In genomic region chr22:32874330-32874729, GRCh38 we compare ENCODE assay signal across 16 cellular contexts.
DNase-seq lines count a peak whose midpoint lies in the region; ATAC-seq and TF ChIP-seq lines count a peak whose summit lies in the region.
"Had no signal": no experiment of that assay in that cellular context is flagged by ENCODE, and none has a peak within 500 bp of the region (broad histone marks: within the 10 kb centered on the region; RNA-seq: fewer than 3 reads in every experiment).

No MANE protein-coding gene starts in this region.

- CTCF ChIA-PET in PC-9 (lab: Charles Lee), result no interaction called here

- BruUV-seq in PC-9 (replicated peaks; lab: Mats Ljungman, UMichigan), result no TSS peak

- H2AFZ ChIP-seq in smooth muscle cell (ENCODE audit: low read depth) (no peak overlapping the region), PC-9 (no peak overlapping the region)
- H2AFZ ChIP-seq: GM23338 had no signal

- intact Hi-C loops in left cardiac atrium (cut with DNase I), result no loop called here
- intact Hi-C loops in Right ventricle myocardium inferior (cut with DNase I), result no loop called here
- intact Hi-C loops in left lung (cut with DNase I), result no loop called here
- intact Hi-C loops in PC-9 (cut with micrococcal nuclease; ENCODE audit: unreplicated experiment), result no loop called here

- no peak for DNase-seq in left cardiac atrium
- DNase-seq in Right ventricle myocardium inferior (ENCODE audit: missing footprints), result no peak
- DNase-seq in NCI-H524 (lab: John Stamatoyannopoulos, UW), result peak; percentile 31 to 51
- DNase-seq in left lung, result no peak
- no peak for DNase-seq in smooth muscle cell (lab: John Stamatoyannopoulos, UW; ENCODE audit: unreplicated experiment)
- DNase-seq in activated gamma-delta T cell treated with Interleukin-2 at 50 U/mL for 16 hours, result no peak
- no peak for DNase-seq in PC-9
- DNase-seq: CD4-positive, alpha-beta memory T cell; DMS153; DMS79; GDM1; HCEC 1CT; HFFc6; IMR-90 had no signal

- H3K27me3 ChIP-seq in left lung (no peaks in the 10 kb centered on the region), smooth muscle cell (ENCODE audit: low read depth) (no peaks in the 10 kb centered on the region), PC-9 (ENCODE audit: insufficient read depth, low read depth) (peaks cover 5% of the 10 kb centered on the region)

- H3F3A ChIP-seq in smooth muscle cell (ENCODE audit: low read depth), result no peaks in the 10 kb centered on the region
- H3F3A ChIP-seq in PC-9 (ENCODE audit: insufficient read depth, low read depth), result no peaks in the 10 kb centered on the region

- no peaks in the 10 kb centered on the region for H3K9me2 ChIP-seq in PC-9 (ENCODE audit: insufficient read depth)

- POLR2A ChIA-PET in PC-9 (lab: Charles Lee; ENCODE audit: unreplicated experiment), result no interaction called here

- H3K9me3 ChIP-seq in left lung (no peaks in the 10 kb centered on the region), smooth muscle cell (replicated peaks; ENCODE audit: low read depth) (no peaks in the 10 kb centered on the region), PC-9 (ENCODE audit: insufficient read depth, low read depth) (no peaks in the 10 kb centered on the region)

- TF ChIP-seq CTCF in left lung (IDR thresholded peaks at IDR 0.05) (no peak), smooth muscle cell (IDR thresholded peaks at IDR 0.05; ENCODE audit: borderline replicate concordance, insufficient read depth, poor library complexity, severe bottlenecking) (no peak), PC-9 (conservative IDR thresholded peaks at IDR 0.05) (no peak)

- H3K79me2 ChIP-seq in smooth muscle cell (ENCODE audit: low read depth) (no peaks in the 10 kb centered on the region), PC-9 (ENCODE audit: low read depth) (no peaks in the 10 kb centered on the region)

- H3K4me2 ChIP-seq in smooth muscle cell (no peak overlapping the region), PC-9 (no peak overlapping the region)
- H3K4me2 ChIP-seq: GM23338 had no signal

- 92% methylated on average over 3 of the region's 3 CpGs for WGBS in smooth muscle cell (ENCODE audit: low lambda C conversion rate)

- H3K4me1 ChIP-seq in left lung (peaks cover 0 to 7% of the 10 kb centered on the region in 2 donors), smooth muscle cell (ENCODE audit: low read depth) (no peaks in the 10 kb centered on the region), PC-9 (replicated peaks; ENCODE audit: insufficient read depth) (no peaks in the 10 kb centered on the region)

- peak; percentile 19 to 23 for ATAC-seq in left cardiac atrium
- no peak for ATAC-seq in Right ventricle myocardium inferior
- peak; percentile 87 for ATAC-seq in left lung
- ATAC-seq: GM23338 had no signal

- no peaks in the 10 kb centered on the region for H4K20me1 ChIP-seq in smooth muscle cell (ENCODE audit: low read depth)
- no peaks in the 10 kb centered on the region for H4K20me1 ChIP-seq in PC-9 (ENCODE audit: insufficient read depth)

- H3K4me3 ChIP-seq in left lung (no peak overlapping the region), smooth muscle cell (no peak overlapping the region), PC-9 (no peak overlapping the region)
- H3K4me3 ChIP-seq: GM23338 had no signal

- H3K27ac ChIP-seq in left lung (no peak overlapping the region), smooth muscle cell (ENCODE audit: low read depth) (no peak overlapping the region), PC-9 (no peak overlapping the region)
- H3K27ac ChIP-seq: C4-2B had no signal

- H3K9ac ChIP-seq in smooth muscle cell (ENCODE audit: low read depth), result no peak overlapping the region

- no peaks in the 10 kb centered on the region for H3K36me3 ChIP-seq in left lung
- no peaks in the 10 kb centered on the region for H3K36me3 ChIP-seq in smooth muscle cell (ENCODE audit: low read depth)
- no peaks in the 10 kb centered on the region for H3K36me3 ChIP-seq in PC-9 (ENCODE audit: low read depth)

Comparison
In these comparisons a context has a peak if more than half of its experiments do, and no peak if none do; other contexts are left out.
1. DNase-seq: peak in NCI-H524 (2 of 2); none in left cardiac atrium (single experiment), Right ventricle myocardium inferior (single experiment), left lung (0 of 2), smooth muscle cell (single experiment), activated gamma-delta T cell treated with Interleukin-2 at 50 U/mL for 16 hours (single experiment) and PC-9 (0 of 2).